9 cellular contexts compared by ENCODE assay signal in the genomic region with DNA sequence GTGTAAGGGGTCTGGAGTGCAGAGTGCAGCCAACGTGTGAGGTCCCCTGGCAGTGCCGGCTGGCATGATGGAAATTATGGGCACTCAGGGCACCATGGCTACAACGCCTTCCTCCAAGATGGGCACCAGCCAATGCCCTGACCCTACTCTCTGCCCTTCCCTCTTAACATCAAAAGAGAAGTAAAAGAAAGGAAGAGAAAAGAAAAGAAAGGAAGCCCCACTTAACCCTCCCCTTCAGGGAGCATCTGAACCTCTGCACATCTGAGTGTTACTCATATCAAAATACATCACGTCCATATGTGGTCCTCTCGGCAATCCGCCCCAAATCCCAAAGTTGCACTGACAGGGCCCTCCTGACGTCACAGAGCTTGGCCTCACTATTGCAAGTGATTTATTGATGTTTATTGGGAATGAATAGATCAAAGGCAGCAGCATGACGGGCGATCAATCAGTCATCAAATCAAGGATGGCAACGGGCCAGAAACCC. TPM values are rescaled to one million over a fixed set of nuclear protein-coding genes. Genes with fewer than 3 reads are reported as not detected.
DNase-seq lines count a peak whose midpoint lies in the region; ATAC-seq and TF ChIP-seq lines count a peak whose summit lies in the region.
"Had no signal": no experiment of that assay in that cellular context is flagged by ENCODE, and none has a peak within 500 bp of the region (broad histone marks: within the 10 kb centered on the region; RNA-seq: fewer than 3 reads in every experiment).

No MANE protein-coding gene starts in this region.

- H2AFZ ChIP-seq in mammary epithelial cell (ENCODE audit: low read depth, low read length), result no peak overlapping the region

- H3K27ac ChIP-seq in heart left ventricle, result peak overlapping the region in 3 of 12 donors; percentile 94 to 96 (median 95)
- H3K27ac ChIP-seq in mammary epithelial cell (ENCODE audit: insufficient read depth, low read depth, low read length), result no peak overlapping the region
- no peak overlapping the region for H3K27ac ChIP-seq in upper lobe of right lung

- intact Hi-C loops in heart left ventricle (cut with DNase I) (loop anchor here in 1 of 10 donors (10.0 kb wide), 1 partner anchor 1743 kb away; a partner anchor contains a TSS), Right ventricle myocardium superior (cut with DNase I) (no loop called here), mammary epithelial cell (cut with micrococcal nuclease) (loop anchor here (2.0 kb wide), 2 partner anchors 33 to 133 kb away; no protein-coding TSS in a partner anchor), upper lobe of right lung (cut with DNase I) (no loop called here)

- dilution Hi-C loops in mammary epithelial cell (cut with HindIII; ENCODE audit: low sequenced_read_pairs), result no loop called here

- H3K9ac ChIP-seq in mammary epithelial cell (ENCODE audit: insufficient read depth, low read length), result no peak overlapping the region

- CTCF ChIA-PET in mammary epithelial cell (lab: Charles Lee; ENCODE audit: low non-redundant PET), result no interaction called here

- DNase-seq in heart left ventricle (no peak), Right ventricle myocardium superior (no peak), mammary epithelial cell (no peak), upper lobe of right lung (no peak), hypothalamus (lab: John Stamatoyannopoulos, UW) (no peak), NCI-H2107 treated with DMSO at 0.1 percent for 48 hours (lab: John Stamatoyannopoulos, UW; ENCODE audit: unreplicated experiment) (no peak), amygdala (lab: John Stamatoyannopoulos, UW) (no peak)
- DNase-seq: cerebellar nuclear complex had no signal

- peak overlapping the region; percentile 90 for H3K4me2 ChIP-seq in mammary epithelial cell (ENCODE audit: insufficient read depth, low read depth, low read length)

- H3K79me2 ChIP-seq in mammary epithelial cell (ENCODE audit: insufficient read depth, low read length), result peaks cover 72% of the 10 kb centered on the region

- no peak for TF ChIP-seq POLR2A in heart left ventricle (IDR thresholded peaks at IDR 0.05)

- WGBS in heart left ventricle, 4 donors, result 44 to 46% (median 45%) methylated on average over 10 of the region's 10 CpGs
- 41% methylated on average over 10 of the region's 10 CpGs for WGBS in mammary epithelial cell (ENCODE audit: low coverage, missing lambda C conversion rate)

- H3K9me3 ChIP-seq in heart left ventricle, result no peaks in the 10 kb centered on the region
- H3K9me3 ChIP-seq in mammary epithelial cell (replicated peaks; ENCODE audit: insufficient read depth, low read length), result no peaks in the 10 kb centered on the region
- no peaks in the 10 kb centered on the region for H3K9me3 ChIP-seq in mononuclear cell (ENCODE audit: low read depth, low read length)
- H3K9me3 ChIP-seq in upper lobe of right lung, result no peaks in the 10 kb centered on the region

- ATAC-seq in heart left ventricle (no peak), Right ventricle myocardium superior (ENCODE audit: poor library complexity) (no peak), upper lobe of right lung (no peak)

- TF ChIP-seq CTCF in heart left ventricle (IDR thresholded peaks at IDR 0.05) (no peak), mammary epithelial cell (conservative IDR thresholded peaks at IDR 0.05 in 1 of 2, IDR thresholded peaks at IDR 0.05 in 1 of 2; ENCODE audit: extremely low read depth in 1 of 2, insufficient read depth in 1 of 2, low read depth in 1 of 2, low read length in 2 of 2) (no peak), upper lobe of right lung (IDR thresholded peaks at IDR 0.05) (no peak)

- H3K4me1 ChIP-seq in heart left ventricle, result peaks cover 0 to 40% (median 15%) of the 10 kb centered on the region in 12 donors
- peaks cover 20% of the 10 kb centered on the region for H3K4me1 ChIP-seq in mammary epithelial cell (ENCODE audit: insufficient read depth, low read length)
- H3K4me1 ChIP-seq in mononuclear cell (ENCODE audit: insufficient read depth, low read length), result peaks cover 34% of the 10 kb centered on the region
- H3K4me1 ChIP-seq in upper lobe of right lung, result peaks cover 15% of the 10 kb centered on the region

- peaks cover 0 to 21% (median 6%) of the 10 kb centered on the region in 9 donors for H3K27me3 ChIP-seq in heart left ventricle
- no peaks in the 10 kb centered on the region for H3K27me3 ChIP-seq in mammary epithelial cell (ENCODE audit: insufficient read depth, low read length)
- peaks cover 47% of the 10 kb centered on the region for H3K27me3 ChIP-seq in mononuclear cell (ENCODE audit: insufficient read depth, low read length)
- H3K27me3 ChIP-seq in upper lobe of right lung, result peaks cover 16% of the 10 kb centered on the region

- H3K36me3 ChIP-seq in heart left ventricle, result no peaks in the 10 kb centered on the region
- no peaks in the 10 kb centered on the region for H3K36me3 ChIP-seq in mammary epithelial cell (ENCODE audit: insufficient read depth, low read length)
- H3K36me3 ChIP-seq in upper lobe of right lung, result no peaks in the 10 kb centered on the region

- in situ Hi-C loops in mammary epithelial cell (cut with MboI; ENCODE audit: low sequenced_read_pairs in 2 of 2), result loop anchor here in 1 of 2 donors (25.0 kb wide), 1 partner anchor 211 kb away; no protein-coding TSS in a partner anchor

- BruUV-seq in mammary epithelial cell (replicated peaks; lab: Mats Ljungman, UMichigan), result TSS peak; percentile 19

- H4K20me1 ChIP-seq in mammary epithelial cell (ENCODE audit: insufficient read depth, low read length), result no peaks in the 10 kb centered on the region

- H3K4me3 ChIP-seq in heart left ventricle (peak overlapping the region in 10 of 12 donors; percentile 75 to 96 (median 86)), mammary epithelial cell (replicated peaks in 1 of 3; ENCODE audit: insufficient read depth in 1 of 3, low read depth in 2 of 3, low read length in 3 of 3) (peak overlapping the region; percentile 71 to 75 (median 73)), mononuclear cell (ENCODE audit: low read length) (peak overlapping the region; percentile 49), upper lobe of right lung (peak overlapping the region; percentile 81)

RNA-seq across cellular contexts. Expression of a gene that starts 1.4 kb away (rescaled TPM):
- 10 to 100 TPM in 1 of 9 donors, 1 to 10 TPM in 8; 2.0 to 11.5 (median 2.7) TPM for total RNA-seq in heart left ventricle
- 1 to 10 TPM in 1 of 2 donors, under 1 TPM in 1; 0.88 to 1.8 TPM for polyA plus RNA-seq in heart left ventricle
- 3.1 TPM for total RNA-seq in Right ventricle myocardium superior
- total RNA-seq in mammary epithelial cell, result 10 to 100 TPM; 10.3 to 11.3 TPM
- polyA plus RNA-seq in mammary epithelial cell, result 4.1 TPM
- polyA minus RNA-seq in mammary epithelial cell, result 9.8 TPM
- total RNA-seq in mononuclear cell, result 1.9 TPM
- total RNA-seq in upper lobe of right lung, result 5.8 TPM
